12 cellular contexts compared by ENCODE assay signal in the genomic region with DNA sequence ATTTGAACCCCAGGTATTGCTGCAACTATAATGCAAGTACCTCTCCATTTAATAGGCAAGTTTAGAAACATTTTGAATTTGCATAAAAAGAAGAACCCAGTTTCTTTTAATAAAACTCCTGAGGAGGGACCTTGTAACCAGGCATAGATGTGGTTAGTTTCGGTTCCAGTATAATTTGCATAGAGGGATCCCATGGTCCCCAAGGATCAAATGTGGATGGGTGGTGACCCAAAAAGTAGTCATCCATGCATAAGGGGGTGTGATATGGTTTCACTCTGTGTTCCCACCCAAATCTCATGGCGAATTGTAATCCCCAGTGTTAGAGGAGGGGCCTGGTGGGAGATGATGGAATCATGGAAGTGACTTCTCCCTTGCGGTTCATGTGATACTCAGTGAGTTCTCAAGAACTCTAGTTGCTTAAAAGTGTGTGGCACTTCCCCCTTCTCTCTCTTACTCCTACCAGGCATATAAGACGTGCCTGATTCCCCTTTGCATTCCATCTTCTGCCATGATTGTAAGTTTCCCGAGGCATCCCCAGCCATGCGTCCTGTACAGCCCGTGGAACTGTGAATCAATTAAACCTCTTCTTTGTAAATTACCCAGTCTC. TPM values are rescaled to one million over a fixed set of nuclear protein-coding genes. Genes with fewer than 3 reads are reported as not detected.
DNase-seq lines count a peak whose midpoint lies in the region; ATAC-seq and TF ChIP-seq lines count a peak whose summit lies in the region.
"Had no signal": no experiment of that assay in that cellular context is flagged by ENCODE, and none has a peak within 500 bp of the region (broad histone marks: within the 10 kb centered on the region; RNA-seq: fewer than 3 reads in every experiment).

No MANE protein-coding gene starts in this region.

- DNase-seq in pons (ENCODE audit: low spot score) = peak; percentile 3
- DNase-seq in activated effector memory CD4-positive, alpha-beta T cell treated with Interleukin-2 at 50 U/mL for 16 hours = no peak
- DNase-seq in stimulated activated CD4-positive, alpha-beta T cell treated with anti-CD3 and anti-CD28 coated beads, Interleukin-4, amount 100 ng/mL, for 24 hours = no peak
- no peak for DNase-seq in sigmoid colon
- DNase-seq: aorta, Caco-2, ovary had no signal

- TF ChIP-seq CTCF in sigmoid colon (IDR thresholded peaks at IDR 0.05) = no peak

- no peaks in the 10 kb centered on the region for H3K36me3 ChIP-seq in sigmoid colon
- H3K36me3 ChIP-seq: ovary had no signal

- no peaks in the 10 kb centered on the region for H3K4me1 ChIP-seq in sigmoid colon
- H3K4me1 ChIP-seq: Caco-2 had no signal

- H3K27me3 ChIP-seq in sigmoid colon = no peaks in the 10 kb centered on the region
- H3K27me3 ChIP-seq: ovary had no signal

- no peak for TF ChIP-seq EP300 in sigmoid colon (IDR thresholded peaks at IDR 0.05)

- TF ChIP-seq POLR2A in sigmoid colon (IDR thresholded peaks at IDR 0.05) = no peak

- peak; percentile 75 for ATAC-seq in GM19328 (IDR thresholded peaks at IDR 0.05; ENCODE audit: unreplicated experiment)
- ATAC-seq in HG02678 (IDR thresholded peaks at IDR 0.05; ENCODE audit: unreplicated experiment) = peak; percentile 75
- ATAC-seq in HG03469 (IDR thresholded peaks at IDR 0.05; ENCODE audit: unreplicated experiment) = peak; percentile 41

- H3K4me3 ChIP-seq in sigmoid colon = no peak overlapping the region
- H3K4me3 ChIP-seq: K562, lung, ovary had no signal

- no peaks in the 10 kb centered on the region for H3K9me3 ChIP-seq in sigmoid colon
- H3K9me3 ChIP-seq: Caco-2, ovary had no signal

- WGBS in sigmoid colon, 2 donors = 69 to 93% methylated on average over 7 of the region's 7 CpGs

- no peak overlapping the region for H3K27ac ChIP-seq in sigmoid colon
- H3K27ac ChIP-seq: ovary had no signal

- intact Hi-C loops in sigmoid colon (cut with DNase I) = no loop called here

RNA-seq across cellular contexts. Expression of a gene that starts 40.2 kb away (rescaled TPM):
- under 1 TPM in 1 of 4 donors, not detected in 3; 0.68 TPM for total RNA-seq in sigmoid colon
- 1 to 10 TPM in 2 of 3 donors, not detected in 1; 1.4 to 5.4 TPM for polyA plus RNA-seq in sigmoid colon
- polyA plus RNA-seq: aorta had no signal

RNA-seq across cellular contexts. Expression of a gene that starts 47.2 kb away (rescaled TPM):
- 10 to 100 TPM; 34.2 to 58.9 (median 51.1) TPM for total RNA-seq in sigmoid colon
- 10 to 100 TPM; 27.0 to 83.2 (median 43.2) TPM for polyA plus RNA-seq in sigmoid colon

RNA-seq across cellular contexts. Expression of a gene that starts 53.3 kb away (rescaled TPM):
- total RNA-seq in sigmoid colon = 10 to 100 TPM; 58.9 to 93.6 (median 75.5) TPM
- polyA plus RNA-seq in sigmoid colon = 10 to 100 TPM; 25.9 to 45.8 (median 33.0) TPM
